In the genomic region with DNA sequence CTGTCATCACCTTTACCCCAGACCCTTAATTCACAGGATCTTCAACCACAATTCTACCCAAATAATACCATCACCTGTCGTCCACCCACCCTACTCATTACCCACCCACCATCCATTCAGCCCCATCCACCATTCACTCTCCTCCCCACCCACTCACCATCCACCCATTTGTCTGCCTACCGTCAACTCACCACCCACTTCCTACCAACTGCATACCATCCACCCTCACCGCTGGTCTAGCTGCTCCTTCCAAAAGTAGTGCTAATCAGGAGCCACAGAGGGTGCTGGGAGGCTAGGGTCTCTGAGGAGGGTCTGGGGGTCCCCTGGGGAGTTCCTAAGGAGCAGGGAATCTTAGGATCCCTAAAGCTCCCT, we compare ENCODE assay signal across 21 cellular contexts.
"Had no signal": no experiment of that assay in that cellular context is flagged by ENCODE, and none has a peak within 500 bp of the region (broad histone marks: within the 10 kb centered on the region; RNA-seq: fewer than 3 reads in every experiment).

No MANE protein-coding gene starts in this region.

- ATAC-seq: activated naive CD4-positive, alpha-beta T cell treated with anti-CD3 and anti-CD28 coated beads, Interleukin-2, amount 50 U/mL, for 72 hours; gastrocnemius medialis; natural killer cell; T-cell had no signal

- H3K4me3 Mint-ChIP-seq: natural killer cell; stimulated activated naive CD8-positive, alpha-beta T cell treated with anti-CD3 and anti-CD28 coated beads, Interleukin-15, Interleukin-2, amounts not matched to agents 100 ng/mL and 50 ng/mL, for 24 hours; T-cell; T-helper 2 cell treated with Interferon-gamma antibody and Interleukin-4, amounts not matched to agents 5 μg/mL and 100 μg/mL, for 36 hours had no signal

- H3K27me3 Mint-ChIP-seq: progenitor cell of endocrine pancreas; stimulated activated naive CD8-positive, alpha-beta T cell treated with anti-CD3 and anti-CD28 coated beads, Interleukin-15, Interleukin-2, amounts not matched to agents 100 ng/mL and 50 ng/mL, for 24 hours; T-cell had no signal

- H3K27ac Mint-ChIP-seq: activated naive CD4-positive, alpha-beta T cell treated with anti-CD3 and anti-CD28 coated beads, Interleukin-2, amount 50 U/mL, for 72 hours; natural killer cell; stimulated activated naive CD8-positive, alpha-beta T cell treated with anti-CD3 and anti-CD28 coated beads, Interleukin-15, Interleukin-2, amounts not matched to agents 100 ng/mL and 50 ng/mL, for 24 hours; T-helper 2 cell treated with Interferon-gamma antibody and Interleukin-4, amounts not matched to agents 5 μg/mL and 100 μg/mL, for 36 hours had no signal

- H3K36me3 Mint-ChIP-seq: activated naive CD4-positive, alpha-beta T cell treated with anti-CD3 and anti-CD28 coated beads, Interleukin-2, amount 50 U/mL, for 72 hours; natural killer cell; T-cell had no signal

- H3K4me3 ChIP-seq: coronary artery, esophagus muscularis mucosa, gastrocnemius medialis, SJCRH30, tibial nerve had no signal

- H3K4me1 ChIP-seq: SJCRH30 had no signal

- DNase-seq: activated CD4-positive, alpha-beta T cell treated with anti-CD3 and anti-CD28 coated beads for 1 hour; central memory CD4-positive, alpha-beta T cell; gastrocnemius medialis; hypothalamus; midbrain; natural killer cell; retina; SJCRH30; stimulated activated CD4-positive, alpha-beta T cell treated with anti-CD3 and anti-CD28 coated beads, Interleukin-12 subunit alpha, Interleukin-12 subunit beta, amount 100 ng/mL, for 4 hours; stimulated activated CD4-positive, alpha-beta T cell treated with anti-CD3 and anti-CD28 coated beads, Interleukin-4, amount 100 ng/mL, for 4 hours; substantia nigra had no signal

- H3K9me3 Mint-ChIP-seq: activated naive CD4-positive, alpha-beta T cell treated with anti-CD3 and anti-CD28 coated beads, Interleukin-2, amount 50 U/mL, for 72 hours; natural killer cell; stimulated activated naive CD8-positive, alpha-beta T cell treated with anti-CD3 and anti-CD28 coated beads, Interleukin-15, Interleukin-2, amounts not matched to agents 100 ng/mL and 50 ng/mL, for 24 hours; T-cell; T-helper 2 cell treated with Interferon-gamma antibody and Interleukin-4, amounts not matched to agents 5 μg/mL and 100 μg/mL, for 36 hours had no signal

- H3K27me3 ChIP-seq: esophagus muscularis mucosa, gastrocnemius medialis, SJCRH30, tibial nerve had no signal

- FAIRE-seq: astrocyte had no signal

- H3K27ac ChIP-seq: coronary artery, gastrocnemius medialis, SJCRH30, tibial nerve, VCaP had no signal

- H3K36me3 ChIP-seq: esophagus muscularis mucosa, gastrocnemius medialis, SJCRH30, tibial nerve had no signal

- H3K9me3 ChIP-seq: esophagus muscularis mucosa, gastrocnemius medialis, SJCRH30, tibial nerve had no signal
